In the genomic region with DNA sequence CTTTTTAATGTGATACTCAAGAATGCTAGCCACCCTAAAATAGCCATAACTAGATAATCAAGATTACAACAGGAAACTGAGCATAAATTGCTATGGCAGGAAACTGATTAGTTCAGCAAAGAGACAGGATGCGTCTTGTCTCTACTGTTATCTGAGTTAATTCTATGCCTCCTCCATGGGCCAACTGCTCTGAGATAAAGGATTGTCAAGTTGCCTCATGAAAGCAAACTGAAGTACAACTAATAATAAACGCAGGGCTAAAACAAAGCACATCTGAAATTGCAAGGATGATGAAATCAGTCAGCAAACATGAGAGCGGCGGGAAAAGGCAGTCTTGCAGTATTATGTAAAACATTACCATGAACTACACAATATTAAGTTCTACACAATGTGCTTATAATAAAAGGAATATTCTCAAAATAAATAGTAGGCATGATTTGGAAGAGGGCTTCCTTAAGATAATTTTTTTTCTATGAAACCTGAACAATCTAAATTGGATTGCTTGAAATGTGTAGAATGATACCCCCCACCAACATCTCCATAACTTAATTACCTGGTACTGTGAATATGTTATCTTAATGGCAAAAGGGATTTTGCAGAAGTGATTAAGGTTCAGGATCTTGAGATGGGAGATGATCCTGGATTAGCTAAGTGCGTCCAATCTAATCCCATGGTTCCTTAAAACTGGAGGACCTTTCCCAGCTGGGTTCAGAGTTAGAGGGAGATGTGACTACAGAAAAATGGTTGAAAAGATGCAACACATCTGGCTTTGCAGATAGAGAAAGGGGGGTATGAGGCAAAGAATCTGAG, we compare ENCODE assay signal across 10 cellular contexts.
DNase-seq lines count a peak whose midpoint lies in the region; ATAC-seq and TF ChIP-seq lines count a peak whose summit lies in the region.
"Had no signal": no experiment of that assay in that cellular context is flagged by ENCODE, and none has a peak within 500 bp of the region (broad histone marks: within the 10 kb centered on the region; RNA-seq: fewer than 3 reads in every experiment).

No MANE protein-coding gene starts in this region.

- DNase-seq in HuH-7.5 (ENCODE audit: low spot score) (peak; percentile 8), PC-3 (no peak), dedifferentiated amniotic fluid mesenchymal stem cell (ENCODE audit: extremely low spot score) (peak; percentile 71), natural killer cell (no peak), NCI-H187 (lab: John Stamatoyannopoulos, UW) (no peak)
- no peak for DNase-seq in stimulated activated naive CD4-positive, alpha-beta T cell treated with Interleukin-2 at 50 U/mL for 16 hours (lab: John Stamatoyannopoulos, UW)
- DNase-seq: esophagus squamous epithelium, nucleus accumbens had no signal

- no TSS peak for BruUV-seq in PC-3 (replicated peaks; lab: Mats Ljungman, UMichigan)

- intact Hi-C loops in PC-3 (cut with micrococcal nuclease) (no loop called here), natural killer cell (cut with micrococcal nuclease) (no loop called here)

- CTCF ChIA-PET in PC-3 (lab: Charles Lee), result no interaction called here

- H3K27me3 ChIP-seq in PC-3 (ENCODE audit: low read length), result no peaks in the 10 kb centered on the region
- H3K27me3 ChIP-seq: esophagus squamous epithelium had no signal

- ATAC-seq in PC-3, result no peak
- ATAC-seq in natural killer cell, result peak in 2 of 3 donors; percentile 62 to 81
- no peak for ATAC-seq in HG03442 (IDR thresholded peaks at IDR 0.05; ENCODE audit: unreplicated experiment)
- no peak for ATAC-seq in GM21367 (IDR thresholded peaks at IDR 0.05; ENCODE audit: unreplicated experiment)

- no peak overlapping the region for H2AFZ ChIP-seq in PC-3 (ENCODE audit: low read length)

- peaks cover 16 to 23% of the 10 kb centered on the region in 2 donors for H3K4me1 Mint-ChIP-seq in natural killer cell

- no peaks in the 10 kb centered on the region for H3F3A ChIP-seq in PC-3 (ENCODE audit: low read length, unreplicated experiment)

- H3K4me1 ChIP-seq in PC-3 (ENCODE audit: insufficient read depth, low read length), result peaks cover 40% of the 10 kb centered on the region

- peak overlapping the region; percentile 39 for H3K4me2 ChIP-seq in PC-3 (ENCODE audit: low read length)

- H3K36me3 ChIP-seq in PC-3 (ENCODE audit: low read depth, low read length), result peaks cover 23% of the 10 kb centered on the region

- peak overlapping the region; percentile 79 for H3K27ac ChIP-seq in PC-3 (ENCODE audit: low read length)

- H3K4me3 Mint-ChIP-seq in natural killer cell, result peak overlapping the region; percentile 52

- H3K9me3 Mint-ChIP-seq in natural killer cell, result peaks cover 2 to 3% of the 10 kb centered on the region in 2 donors

- H3K36me3 Mint-ChIP-seq in natural killer cell, result peaks cover 7% of the 10 kb centered on the region

- peak overlapping the region in 1 of 2 donors; percentile 72 for H3K27ac Mint-ChIP-seq in natural killer cell

- peaks cover 4% of the 10 kb centered on the region; the same call in 1 of the 2 replicates for H3K79me2 ChIP-seq in PC-3 (ENCODE audit: low read length)

- H3K4me3 ChIP-seq in PC-3 (ENCODE audit: low read length), result no peak overlapping the region
- H3K4me3 ChIP-seq: esophagus squamous epithelium had no signal

- no peaks in the 10 kb centered on the region for H3K9me3 ChIP-seq in PC-3 (ENCODE audit: low read length)

- peak overlapping the region; percentile 45 for H3K9ac ChIP-seq in PC-3 (ENCODE audit: low read length)

- POLR2A ChIA-PET in PC-3 (lab: Charles Lee; ENCODE audit: unreplicated experiment), result no interaction called here

- H4K20me1 ChIP-seq in PC-3 (ENCODE audit: low read length), result no peaks in the 10 kb centered on the region

- no peaks in the 10 kb centered on the region for H3K9me2 ChIP-seq in PC-3 (replicated peaks; ENCODE audit: low read length)

- TF ChIP-seq CTCF in PC-3 (conservative IDR thresholded peaks at IDR 0.05; ENCODE audit: low read depth, low read length) (no peak), natural killer cell (IDR thresholded peaks at IDR 0.05) (no peak)

- H3K27me3 Mint-ChIP-seq in natural killer cell (ENCODE audit: low read depth in 2 of 2), result no peaks in the 10 kb centered on the region

Comparison
In these comparisons a context has a peak if more than half of its experiments do, and no peak if none do; other contexts are left out.
1. DNase-seq: peak in HuH-7.5 (single experiment) and dedifferentiated amniotic fluid mesenchymal stem cell (single experiment); none in PC-3 (single experiment), natural killer cell (single experiment), stimulated activated naive CD4-positive, alpha-beta T cell treated with Interleukin-2 at 50 U/mL for 16 hours (single experiment) and NCI-H187 (0 of 2).
2. ATAC-seq: peak in natural killer cell (2 of 3); none in PC-3 (single experiment), HG03442 (single experiment) and GM21367 (single experiment).